In the genomic region with DNA sequence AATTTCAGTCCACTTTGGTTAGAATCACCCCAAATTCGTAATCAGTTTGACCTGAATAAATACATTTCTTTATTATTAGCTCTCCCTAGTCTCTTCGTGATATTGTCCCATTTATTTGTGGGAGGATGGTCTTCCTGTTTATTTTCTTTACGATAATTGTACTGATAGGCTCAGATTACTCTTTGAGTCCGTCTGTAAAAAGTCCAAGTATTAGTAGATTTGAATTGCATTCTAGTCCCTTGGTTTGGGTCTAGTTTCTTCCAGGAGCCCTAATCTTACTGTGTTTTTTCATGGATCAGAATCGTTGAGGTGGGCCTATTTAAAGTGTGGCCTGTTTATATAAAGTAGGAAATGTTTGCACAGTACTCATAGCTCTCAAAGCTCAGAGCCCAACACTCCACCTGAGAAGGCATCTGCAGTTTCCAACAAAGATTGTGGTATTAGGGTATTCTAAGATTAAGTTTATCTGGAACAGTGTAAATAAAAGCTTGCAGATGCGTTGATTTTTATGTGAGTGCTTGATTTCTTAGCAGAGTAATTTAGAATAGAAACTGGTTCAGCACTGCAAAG, we compare ENCODE assay signal across 17 cellular contexts. TPM values are rescaled to one million over a fixed set of nuclear protein-coding genes. Genes with fewer than 3 reads are reported as not detected.
DNase-seq lines count a peak whose midpoint lies in the region; ATAC-seq, FAIRE-seq and TF ChIP-seq lines count a peak whose summit lies in the region.
"Had no signal": no experiment of that assay in that cellular context is flagged by ENCODE, and none has a peak within 500 bp of the region (broad histone marks: within the 10 kb centered on the region; RNA-seq: fewer than 3 reads in every experiment).

No MANE protein-coding gene starts in this region.

- H3K9ac ChIP-seq in kidney (ENCODE audit: low read length in 2 of 2) (no peak overlapping the region), GM23248 (no peak overlapping the region)

- H3K36me3 ChIP-seq in kidney (ENCODE audit: control insufficient read depth in 1 of 2, insufficient read depth in 2 of 2, low read length in 2 of 2) (peaks cover 0 to 4% of the 10 kb centered on the region in 2 donors), GM23248 (ENCODE audit: low read depth) (no peaks in the 10 kb centered on the region)
- H3K36me3 ChIP-seq: BE2C had no signal

- intact Hi-C loops in kidney (cut with DNase I), result no loop called here

- peak overlapping the region; percentile 48 to 72 (median 67) for H3K27ac Mint-ChIP-seq in nephron
- H3K27ac Mint-ChIP-seq: CD4-positive, alpha-beta memory T cell had no signal

- CTCF ChIA-PET in A549 (lab: Yijun Ruan, JAX), result interaction anchor here (1.5 to 6.1 kb wide), 4 partner anchors 8 to 544 kb away, joined by 3 to 34 read pairs (median 4); a partner anchor contains a TSS
- CTCF ChIA-PET in HEK293T (lab: Yijun Ruan, JAX), result interaction anchor here (0.7 to 1.2 kb wide), 2 partner anchors 31 to 1141 kb away, joined by 3 read pairs; no protein-coding TSS in a partner anchor

- peaks cover 23% of the 10 kb centered on the region for H3K4me1 Mint-ChIP-seq in nephron

- H3K4me3 Mint-ChIP-seq in nephron, result no peak overlapping the region
- H3K4me3 Mint-ChIP-seq: CD4-positive, alpha-beta memory T cell had no signal

- no peak for TF ChIP-seq POLR2A in A549 (IDR thresholded peaks at IDR 0.05; ENCODE audit: low read length)

- no peaks in the 10 kb centered on the region for H3K79me2 ChIP-seq in GM23248 (ENCODE audit: insufficient read depth)

- FAIRE-seq in A549 (lab: Jason Lieb, UNC) (no peak), kidney (lab: Jason Lieb, UNC) (no peak)
- FAIRE-seq: GM19239 had no signal

- TF ChIP-seq CTCF in A549 (IDR thresholded peaks at IDR 0.05) (no peak), kidney (IDR thresholded peaks at IDR 0.05; ENCODE audit: borderline replicate concordance, extremely low read depth, insufficient read depth) (no peak), nephron (IDR thresholded peaks at IDR 0.05; ENCODE audit: unreplicated experiment in 3 of 3) (no peak)

- H3K27ac ChIP-seq in A549 (peak overlapping the region; percentile 72 to 85), kidney (ENCODE audit: low read depth in 2 of 2, low read length in 2 of 2) (peak overlapping the region; percentile 47 to 65), GM23248 (no peak overlapping the region)
- H3K27ac ChIP-seq: C4-2B, HL-60 had no signal

- peaks cover 71% of the 10 kb centered on the region for H3K4me1 ChIP-seq in A549
- peaks cover 7 to 36% of the 10 kb centered on the region in 2 donors for H3K4me1 ChIP-seq in kidney (ENCODE audit: control insufficient read depth in 1 of 2, insufficient read depth in 1 of 2, low read depth in 1 of 2, low read length in 2 of 2)
- no peaks in the 10 kb centered on the region for H3K4me1 ChIP-seq in GM23248 (ENCODE audit: insufficient read depth)
- H3K4me1 ChIP-seq: BE2C had no signal

- no peaks in the 10 kb centered on the region for H4K20me1 ChIP-seq in GM23248 (ENCODE audit: insufficient read depth)

- H3F3A ChIP-seq in GM23248 (ENCODE audit: insufficient read depth), result no peaks in the 10 kb centered on the region

- WGBS in A549 (ENCODE audit: missing lambda C conversion rate), result 7% methylated on average over 6 of the region's 6 CpGs
- WGBS in GM23248 (ENCODE audit: low coverage in 1 of 2, low lambda C conversion rate in 2 of 2, missing lambda C conversion rate in 2 of 2), 2 experiments, result 63 to 72% methylated on average over 6 of the region's 6 CpGs

- H3K4me2 ChIP-seq in A549 (peak overlapping the region; percentile 88), GM23248 (ENCODE audit: unreplicated experiment) (no peak overlapping the region)

- peaks cover 22% of the 10 kb centered on the region for H3K27me3 Mint-ChIP-seq in nephron (ENCODE audit: low read depth)
- H3K27me3 Mint-ChIP-seq: CD4-positive, alpha-beta memory T cell had no signal

- H3K4me3 ChIP-seq in A549 (peak overlapping the region; percentile 25; the same call in 1 of the 3 replicates), kidney (ENCODE audit: low read length in 2 of 2) (no peak overlapping the region), GM23248 (no peak overlapping the region)

- peaks cover 3% of the 10 kb centered on the region for H3K9me3 Mint-ChIP-seq in nephron
- H3K9me3 Mint-ChIP-seq: CD4-positive, alpha-beta memory T cell had no signal

- POLR2A ChIA-PET in A549 (lab: Yijun Ruan, JAX), result interaction anchor here (1.7 kb wide), 1 partner anchor 33 kb away, joined by 4 read pairs; a partner anchor contains a TSS
- POLR2A ChIA-PET in HEK293T (lab: Yijun Ruan, JAX), result no interaction called here

- in situ Hi-C loops in GM23248 (cut with MboI), result no loop called here

- no peak for TF ChIP-seq RAD21 in A549 (conservative IDR thresholded peaks at IDR 0.05 in 1 of 2, IDR thresholded peaks at IDR 0.05 in 1 of 2)

- H3K9me2 ChIP-seq in GM23248 (ENCODE audit: insufficient read depth), result no peaks in the 10 kb centered on the region

- H3K27me3 ChIP-seq in GM23248 (replicated peaks; ENCODE audit: insufficient read depth), result no peaks in the 10 kb centered on the region; the same call in 1 of the 2 replicates

- H3K9me3 ChIP-seq in A549 (no peaks in the 10 kb centered on the region), kidney (ENCODE audit: control insufficient read depth in 1 of 2, low read length in 2 of 2) (no peaks in the 10 kb centered on the region), GM23248 (ENCODE audit: low read depth) (no peaks in the 10 kb centered on the region)
- H3K9me3 ChIP-seq: BE2C had no signal

- no peak overlapping the region for H2AFZ ChIP-seq in GM23248

- no peak for ATAC-seq in A549

- peaks cover 5% of the 10 kb centered on the region for H3K36me3 Mint-ChIP-seq in nephron (ENCODE audit: low read depth)

- TF ChIP-seq EP300 in A549 (IDR thresholded peaks at IDR 0.05), result no peak

- DNase-seq in A549 (ENCODE audit: low read depth in 1 of 2, low spot score in 1 of 2) (no peak), HEK293T (ENCODE audit: extremely low spot score) (no peak), kidney (no peak), UCSD-AML1 (lab: John Stamatoyannopoulos, UW; ENCODE audit: unreplicated experiment) (no peak), GM23248 (no peak), NCI-H524 (lab: John Stamatoyannopoulos, UW) (no peak), mucosa of gallbladder (ENCODE audit: low spot score) (no peak)
- DNase-seq: BE2C; CD4-positive, alpha-beta memory T cell; DMS153; GF-D8; HCEC 1CT; IMR-90 had no signal

TF ChIP-seq in A549, 52 proteins besides CTCF, POLR2A, EP300 and RAD21:
- no peak for TF ChIP-seq TFCP2L1 (CRISPR knock-in tag; IDR thresholded peaks at IDR 0.05)
- TF ChIP-seq, protein P1, sequence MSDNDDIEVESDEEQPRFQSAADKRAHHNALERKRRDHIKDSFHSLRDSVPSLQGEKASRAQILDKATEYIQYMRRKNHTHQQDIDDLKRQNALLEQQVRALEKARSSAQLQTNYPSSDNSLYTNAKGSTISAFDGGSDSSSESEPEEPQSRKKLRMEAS (IDR thresholded peaks at IDR 0.05), result no peak
- no peak for TF ChIP-seq HOXB13 (CRISPR knock-in tag; IDR thresholded peaks at IDR 0.05; ENCODE audit: low read depth)

TF ChIP-seq in HEK293T, 16 proteins besides CTCF, POLR2A, EP300 and RAD21:
- TF ChIP-seq ARNT (IDR thresholded peaks at IDR 0.05) (peak; percentile 99), CTBP1 (IDR thresholded peaks at IDR 0.05; ENCODE audit: borderline replicate concordance) (peak; percentile 65; the same call in 1 of the 2 replicates), ZNF384 (IDR thresholded peaks at IDR 0.05) (no peak)

RNA-seq across cellular contexts. Expression of a gene that starts 33.1 kb away (rescaled TPM):
- polyA plus RNA-seq in A549 (2011; rRNA removed), result 23.5 and 26.9 TPM in 2 replicates
- polyA plus RNA-seq in A549 (2012; cell fraction: cytosol; rRNA removed), result 12.4 and 14.9 TPM in 2 replicates
- polyA plus RNA-seq in A549 (2012; cell fraction: nucleus; rRNA removed), result 21.3 and 22.7 TPM in 2 replicates
- 14.0 to 14.4 TPM (median 14.2 TPM) in 3 replicates for polyA plus RNA-seq in A549 (2017; fragmentation: RNase III; extraction: RNeasy Plus Mini Kit Qiagen cat#74134 plus additional on column Dnase treatment)
- polyA minus RNA-seq in A549 (2011; rRNA and poly(A)+ RNA removed), result 30.4 and 34.4 TPM in 2 replicates
- total RNA-seq in kidney, result 21.6 TPM
- polyA plus RNA-seq in kidney (ENCODE audit: insufficient read depth, low read depth, low replicate concordance), result 7.4 TPM
- total RNA-seq in GM23248 (2014; rRNA removed; shearing (Covaris generic)), result not detected in 2 replicates
- polyA plus RNA-seq in GM23248 (2016; fragmentation: Nextera tagmentation; extraction: Ambion mirVana), result 0.03 TPM in 1 of 2 replicates, not detected in the other
- total RNA-seq in mucosa of gallbladder, result 11.9 TPM

Comparison
In these comparisons a context has a peak if more than half of its experiments do, and no peak if none do; other contexts are left out.
1. RNA of a gene that starts 33.1 kb away (total RNA-seq): 21.6 TPM in kidney (single experiment) and 11.9 TPM in mucosa of gallbladder (single experiment); not detected in GM23248; every median in the first group is over 10 times any median in the second.